8 cellular contexts compared by ENCODE assay signal in genomic region chr1:87334351-87335174, GRCh38. TPM values are rescaled to one million over a fixed set of nuclear protein-coding genes. Genes with fewer than 3 reads are reported as not detected.
DNase-seq lines count a peak whose midpoint lies in the region; ATAC-seq and TF ChIP-seq lines count a peak whose summit lies in the region.

No MANE protein-coding gene starts in this region.

- peak overlapping the region; percentile 86 for H3K4me3 Mint-ChIP-seq in activated T-cell treated with anti-CD3 and anti-CD28 coated beads, Interleukin-2, amount 50 U/mL, for 24 hours
- H3K4me3 Mint-ChIP-seq in activated B cell treated with CpG ODN at 0.5 μM for 24 hours (peak overlapping the region; percentile 87), neural progenitor cell (peak overlapping the region; percentile 92)

- CTCF ChIA-PET in IMR-90 (lab: Yijun Ruan, JAX) = interaction anchor here (0.6 to 0.8 kb wide), 4 partner anchors 17 to 727 kb away, joined by 3 to 5 read pairs (median 4); no protein-coding TSS in a partner anchor
- CTCF ChIA-PET in activated B cell treated with CpG ODN at 0.5 μM for 24 hours (lab: Charles Lee) = interaction anchor here (1.4 to 1.5 kb wide), 2 partner anchors 9 to 620 kb away, joined by 8 to 10 read pairs; no protein-coding TSS in a partner anchor

- no peak for TF ChIP-seq RAD21 in IMR-90 (IDR thresholded peaks at IDR 0.05; ENCODE audit: low read length)

- peak overlapping the region; percentile 48 for H3K18ac ChIP-seq in IMR-90 (ENCODE audit: low read depth, low read length)

- H3K4me1 Mint-ChIP-seq in activated T-cell treated with anti-CD3 and anti-CD28 coated beads, Interleukin-2, amount 50 U/mL, for 24 hours (ENCODE audit: low read depth) = peaks cover 72% of the 10 kb centered on the region
- H3K4me1 Mint-ChIP-seq in activated B cell treated with CpG ODN at 0.5 μM for 24 hours = peaks cover 68% of the 10 kb centered on the region
- peaks cover 45% of the 10 kb centered on the region for H3K4me1 Mint-ChIP-seq in neural progenitor cell

- peaks cover 45% of the 10 kb centered on the region for H4K20me1 ChIP-seq in IMR-90 (ENCODE audit: insufficient read depth, low read length)
- peaks cover 68% of the 10 kb centered on the region for H4K20me1 ChIP-seq in neural progenitor cell (ENCODE audit: low read depth)

- POLR2A ChIA-PET in IMR-90 (lab: Charles Lee; ENCODE audit: unreplicated experiment) (interaction anchor here (0.7 kb wide), 2 partner anchors 11 to 18 kb away, joined by 4 read pairs; no protein-coding TSS in a partner anchor), activated B cell treated with CpG ODN at 0.5 μM for 24 hours (lab: Charles Lee) (interaction anchor here (0.6 to 2.9 kb wide), 12 partner anchors 8 to 1351 kb away, joined by 3 to 20 read pairs (median 4); partner anchors contain the start of genes HS2ST1, PKN2 and SELENOF)

- no peak for TF ChIP-seq POLR2A in IMR-90 (IDR thresholded peaks at IDR 0.05; ENCODE audit: low read depth, low read length)

- peak overlapping the region; percentile 16 for H4K5ac ChIP-seq in IMR-90 (ENCODE audit: low read depth, low read length)

- H3K36me3 ChIP-seq in IMR-90 (ENCODE audit: control insufficient read depth, insufficient read depth, low read length) (peaks cover 18% of the 10 kb centered on the region), neural progenitor cell (peaks cover 4% of the 10 kb centered on the region)

- H2AFZ ChIP-seq in IMR-90 (replicated peaks; ENCODE audit: low read length, poor library complexity) (peak overlapping the region; percentile 81), neural progenitor cell (replicated peaks) (no peak overlapping the region)

- H4K8ac ChIP-seq in IMR-90 (ENCODE audit: low read depth in 2 of 2, low read length in 2 of 2) = peak overlapping the region; percentile 64 to 71

- H3F3A ChIP-seq in neural progenitor cell (ENCODE audit: low read depth) = peaks cover 66% of the 10 kb centered on the region

- H3K56ac ChIP-seq in IMR-90 (ENCODE audit: extremely low read depth, insufficient read depth, low read length) = peak overlapping the region; percentile 22

- dilution Hi-C loops in IMR-90 (cut with HindIII; ENCODE audit: low sequenced_read_pairs, unreplicated experiment) = no loop called here

- TF ChIP-seq CTCF in IMR-90 (conservative IDR thresholded peaks at IDR 0.05; ENCODE audit: low read depth, low read length) = 0 out of 2 replicates have a peak, but pooled peaks have one; percentile 9
- no peak for TF ChIP-seq CTCF in activated B cell treated with CpG ODN at 0.5 μM for 24 hours (IDR thresholded peaks at IDR 0.05)
- TF ChIP-seq CTCF in fibroblast of villous mesenchyme (IDR thresholded peaks at IDR 0.05; ENCODE audit: insufficient read depth, low read depth, low read length) = peak; percentile 9
- TF ChIP-seq CTCF in neural progenitor cell (IDR thresholded peaks at IDR 0.05) = peak; percentile 49

- peak; percentile 38 for DNase-seq in activated T-cell treated with anti-CD3 and anti-CD28 coated beads, Interleukin-2, amount 50 U/mL, for 24 hours
- no peak for DNase-seq in activated T-cell treated with anti-CD3 and anti-CD28 coated beads for 4 hours
- DNase-seq in IMR-90 = peak; percentile 36
- no peak for DNase-seq in activated B cell treated with CpG ODN at 0.5 μM for 24 hours
- peak; percentile 63 for DNase-seq in fibroblast of villous mesenchyme (ENCODE audit: low read depth)
- peak; percentile 83 for DNase-seq in neural progenitor cell (ENCODE audit: low spot score)

- intact Hi-C loops in IMR-90 (cut with micrococcal nuclease) (loop anchor here (5.0 to 10.0 kb wide), 4 partner anchors 188 to 848 kb away; no protein-coding TSS in a partner anchor), activated B cell treated with CpG ODN at 0.5 μM for 24 hours (cut with micrococcal nuclease) (loop anchor here (2.0 to 10.0 kb wide), 3 partner anchors 280 to 718 kb away; no protein-coding TSS in a partner anchor)

- H3K9ac ChIP-seq in IMR-90 (ENCODE audit: low read depth, low read length) (peak overlapping the region; percentile 82), neural progenitor cell (no peak overlapping the region)

- peak overlapping the region; percentile 3; the same call in 1 of the 3 replicates for H2BK15ac ChIP-seq in IMR-90 (ENCODE audit: low read depth, low read length)

- H2BK5ac ChIP-seq in IMR-90 (ENCODE audit: low read depth, low read length, poor library complexity, severe bottlenecking) = peak overlapping the region; percentile 81

- WGBS in IMR-90 (ENCODE audit: extremely low coverage in 2 of 2, insufficient read length in 1 of 2), 2 experiments = no CpG with 5 or more reads among the region's 28 CpGs

- no peaks in the 10 kb centered on the region for H3K9me1 ChIP-seq in IMR-90 (ENCODE audit: insufficient read depth, low read length)

- peak overlapping the region; percentile 90 for H3K27ac Mint-ChIP-seq in activated T-cell treated with anti-CD3 and anti-CD28 coated beads, Interleukin-2, amount 50 U/mL, for 24 hours
- H3K27ac Mint-ChIP-seq in activated B cell treated with CpG ODN at 0.5 μM for 24 hours (peak overlapping the region; percentile 89), neural progenitor cell (peak overlapping the region; percentile 72)

- H2BK120ac ChIP-seq in IMR-90 (ENCODE audit: low read depth, low read length) = peak overlapping the region; percentile 60

- peak overlapping the region; percentile 76 for H3K4ac ChIP-seq in IMR-90 (ENCODE audit: low read depth, low read length)

- H3K14ac ChIP-seq in IMR-90 (replicated peaks; ENCODE audit: low read depth, low read length) = peak overlapping the region; percentile 84

- no peaks in the 10 kb centered on the region for H3K9me3 Mint-ChIP-seq in activated T-cell treated with anti-CD3 and anti-CD28 coated beads, Interleukin-2, amount 50 U/mL, for 24 hours
- H3K9me3 Mint-ChIP-seq in activated B cell treated with CpG ODN at 0.5 μM for 24 hours = no peaks in the 10 kb centered on the region
- no peaks in the 10 kb centered on the region for H3K9me3 Mint-ChIP-seq in neural progenitor cell

- H2BK20ac ChIP-seq in IMR-90 (ENCODE audit: low read depth, low read length) = no peak overlapping the region

- H3K4me3 ChIP-seq in IMR-90 (ENCODE audit: insufficient read depth, low read depth, low read length) (peak overlapping the region; percentile 68), fibroblast of villous mesenchyme (ENCODE audit: low read depth, low read length) (peak overlapping the region; percentile 90), neural progenitor cell (peak overlapping the region; percentile 78)

- H3K4me1 ChIP-seq in IMR-90 (ENCODE audit: control insufficient read depth, insufficient read depth, low read length) = peaks cover 18% of the 10 kb centered on the region
- H3K4me1 ChIP-seq in neural progenitor cell = peaks cover 64% of the 10 kb centered on the region

- peak overlapping the region; percentile 60 for H2AK9ac ChIP-seq in IMR-90 (replicated peaks; ENCODE audit: low read depth, low read length, poor library complexity)

- H3K27me3 ChIP-seq in IMR-90 (ENCODE audit: control insufficient read depth, insufficient read depth, low read length) (no peaks in the 10 kb centered on the region), neural progenitor cell (no peaks in the 10 kb centered on the region)

- ATAC-seq in IMR-90 (ENCODE audit: low read depth) = peak; percentile 4
- no peak for ATAC-seq in activated B cell treated with CpG ODN at 0.5 μM for 24 hours (ENCODE audit: low read depth)
- no peak for ATAC-seq in HG03469 (IDR thresholded peaks at IDR 0.05; ENCODE audit: unreplicated experiment)
- no peak for ATAC-seq in GM21360 (IDR thresholded peaks at IDR 0.05; ENCODE audit: unreplicated experiment)

- peaks cover 12 to 49% of the 10 kb centered on the region in 2 experiments for H3K79me1 ChIP-seq in IMR-90 (ENCODE audit: low read depth in 1 of 2, low read length in 2 of 2)

- H3K9me3 ChIP-seq in IMR-90 (ENCODE audit: control insufficient read depth, insufficient read depth, low read length) = no peaks in the 10 kb centered on the region
- no peaks in the 10 kb centered on the region for H3K9me3 ChIP-seq in neural progenitor cell (ENCODE audit: low read depth)

- peak overlapping the region; percentile 92 for H3K27ac ChIP-seq in IMR-90 (ENCODE audit: insufficient read depth, low read length)
- peak overlapping the region; percentile 75 for H3K27ac ChIP-seq in neural progenitor cell

- peak overlapping the region; percentile 80 for H3K4me2 ChIP-seq in IMR-90 (ENCODE audit: low read depth, low read length)
- H3K4me2 ChIP-seq in neural progenitor cell = peak overlapping the region; percentile 98

- peak overlapping the region; percentile 41; the same call in 1 of the 2 replicates for H4K91ac ChIP-seq in IMR-90 (ENCODE audit: insufficient read depth, low read depth, low read length)

- H3K36me3 Mint-ChIP-seq in activated T-cell treated with anti-CD3 and anti-CD28 coated beads, Interleukin-2, amount 50 U/mL, for 24 hours (ENCODE audit: low read depth) = peaks cover 25% of the 10 kb centered on the region
- H3K36me3 Mint-ChIP-seq in activated B cell treated with CpG ODN at 0.5 μM for 24 hours (ENCODE audit: low read depth) (peaks cover 16% of the 10 kb centered on the region), neural progenitor cell (peaks cover 18% of the 10 kb centered on the region)

- H3K27me3 Mint-ChIP-seq in activated T-cell treated with anti-CD3 and anti-CD28 coated beads, Interleukin-2, amount 50 U/mL, for 24 hours = peaks cover 41% of the 10 kb centered on the region
- H3K27me3 Mint-ChIP-seq in activated B cell treated with CpG ODN at 0.5 μM for 24 hours = no peaks in the 10 kb centered on the region
- H3K27me3 Mint-ChIP-seq in neural progenitor cell (ENCODE audit: insufficient read depth, low read depth) = peaks cover 4% of the 10 kb centered on the region

- BruUV-seq in IMR-90 (replicated peaks; lab: Mats Ljungman, UMichigan) = no TSS peak

- peak overlapping the region; percentile 45 for H2AK5ac ChIP-seq in IMR-90 (ENCODE audit: low read depth, low read length)

- peak overlapping the region; percentile 89 for H3K23ac ChIP-seq in IMR-90 (ENCODE audit: low read depth, low read length)

- in situ Hi-C loops in IMR-90 (cut with MboI; ENCODE audit: low sequenced_read_pairs) = loop anchor here (5.0 kb wide), 2 partner anchors 182 to 618 kb away; no protein-coding TSS in a partner anchor

- H3K79me2 ChIP-seq in neural progenitor cell (ENCODE audit: low read depth) = peaks cover 89% of the 10 kb centered on the region

RNA-seq across cellular contexts. Expression of gene LMO4, which starts 5.9 kb away (rescaled TPM):
- 85.8 and 98.9 TPM in 2 replicates for total RNA-seq in IMR-90 (2012; rRNA removed)
- polyA plus RNA-seq in IMR-90 (2012; rRNA removed) = 99.7 and 109 TPM in 2 replicates
- 38.5 and 80.5 TPM in 2 replicates for polyA plus RNA-seq in IMR-90 (2012; cell fraction: cytosol; rRNA removed)
- polyA plus RNA-seq in IMR-90 (2012; cell fraction: nucleus; rRNA removed; ENCODE audit: low replicate concordance) = 82.0 and 132 TPM in 2 replicates
- 31.2 and 37.1 TPM in 2 replicates for total RNA-seq in activated B cell treated with CpG ODN at 0.5 μM for 24 hours
- total RNA-seq in fibroblast of villous mesenchyme = 44.1 and 70.8 TPM in 2 replicates
- total RNA-seq in neural progenitor cell (ENCODE audit: low replicate concordance) = 94.8 and 112 TPM in 2 replicates

Comparison
In these comparisons a context has a peak if more than half of its experiments do, and no peak if none do; other contexts are left out.
1. DNase-seq: peak in activated T-cell treated with anti-CD3 and anti-CD28 coated beads, Interleukin-2, amount 50 U/mL, for 24 hours (single experiment), IMR-90 (single experiment), fibroblast of villous mesenchyme (single experiment) and neural progenitor cell (single experiment); none in activated T-cell treated with anti-CD3 and anti-CD28 coated beads for 4 hours (single experiment) and activated B cell treated with CpG ODN at 0.5 μM for 24 hours (single experiment).
2. Peak in every context shown above with its lines, with median percentiles within 50 percentile points of each other: H3K27ac Mint-ChIP-seq, H3K4me3 Mint-ChIP-seq and H3K4me3 ChIP-seq.